8 cellular contexts compared by ENCODE assay signal in genomic region chr17:28710948-28711722, GRCh38. TPM values are rescaled to one million over a fixed set of nuclear protein-coding genes. Genes with fewer than 3 reads are reported as not detected.
A peak's percentile ranks its signal among the peaks of the same experiment; 100 is the strongest.
DNase-seq lines count a peak whose midpoint lies in the region; TF ChIP-seq lines count a peak whose summit lies in the region.

No MANE protein-coding gene starts in this region.

- H3K4me1 Mint-ChIP-seq in activated naive CD8-positive, alpha-beta T cell (ENCODE audit: low read depth): peaks cover 26% of the 10 kb centered on the region
- H3K4me1 Mint-ChIP-seq in glutamatergic neuron (ENCODE audit: low read depth, unreplicated experiment): peaks cover 16% of the 10 kb centered on the region

- intact Hi-C loops in testis (cut with DNase I; ENCODE audit: low total_unique reads): no loop called here

- H3K27ac ChIP-seq in SK-N-MC: peak overlapping the region; percentile 74; the same call in 1 of the 2 replicates
- peak overlapping the region; percentile 76 for H3K27ac ChIP-seq in osteoblast (ENCODE audit: low read depth, low read length)
- H3K27ac ChIP-seq in testis: peak overlapping the region; percentile 82 to 94

- H3K27me3 ChIP-seq in HAP-1 (ENCODE audit: low read depth): no peaks in the 10 kb centered on the region
- no peaks in the 10 kb centered on the region for H3K27me3 ChIP-seq in osteoblast (ENCODE audit: insufficient read depth, low read length)
- no peaks in the 10 kb centered on the region for H3K27me3 ChIP-seq in testis

- in situ Hi-C loops in G401 (cut with HindIII; ENCODE audit: low sequenced_read_pairs): no loop called here
- in situ Hi-C loops in HAP-1 (cut with MboI; ENCODE audit: low sequenced_read_pairs): no loop called here

- H3K27me3 Mint-ChIP-seq in activated naive CD8-positive, alpha-beta T cell: no peaks in the 10 kb centered on the region
- peaks cover 24% of the 10 kb centered on the region for H3K27me3 Mint-ChIP-seq in glutamatergic neuron (ENCODE audit: unreplicated experiment)

- TF ChIP-seq POLR2A in testis (IDR thresholded peaks at IDR 0.05): peak; percentile 7

- H3K9me3 ChIP-seq in HAP-1 (no peaks in the 10 kb centered on the region; the same call in 1 of the 2 replicates), SK-N-MC (ENCODE audit: low read depth, low read length) (no peaks in the 10 kb centered on the region), osteoblast (ENCODE audit: low read depth, low read length) (no peaks in the 10 kb centered on the region), testis (no peaks in the 10 kb centered on the region)

- DNase-seq in G401 (ENCODE audit: low spot score) (peak; percentile 84), HAP-1 (ENCODE audit: low spot score in 2 of 2) (peak; percentile 87 to 96), NAMALWA (ENCODE audit: low spot score) (peak; percentile 90), SK-N-MC (ENCODE audit: low read depth, low spot score) (no peak), glutamatergic neuron (peak; percentile 97), osteoblast (ENCODE audit: insufficient read length, low spot score, missing footprints) (peak; percentile 99), testis (peak; percentile 92)

- H4K20me1 ChIP-seq in osteoblast (ENCODE audit: insufficient read depth, low read length): peaks cover 22% of the 10 kb centered on the region

- H3K36me3 Mint-ChIP-seq in activated naive CD8-positive, alpha-beta T cell: peaks cover 3% of the 10 kb centered on the region
- H3K36me3 Mint-ChIP-seq in glutamatergic neuron (ENCODE audit: unreplicated experiment): peaks cover 4% of the 10 kb centered on the region

- no peaks in the 10 kb centered on the region for H3K9me3 Mint-ChIP-seq in activated naive CD8-positive, alpha-beta T cell (ENCODE audit: low read depth)
- H3K9me3 Mint-ChIP-seq in glutamatergic neuron (ENCODE audit: unreplicated experiment): peaks cover 20% of the 10 kb centered on the region

- H3K36me3 ChIP-seq in HAP-1 (replicated peaks) (no peaks in the 10 kb centered on the region), SK-N-MC (ENCODE audit: insufficient read depth, low read length) (peaks cover 28% of the 10 kb centered on the region; the same call in 1 of the 2 replicates), osteoblast (ENCODE audit: insufficient read depth, low read length) (peaks cover 35% of the 10 kb centered on the region), testis (ENCODE audit: low read depth, missing control alignments) (no peaks in the 10 kb centered on the region)

- 1% methylated on average over 55 to 69 of the region's 69 CpGs for WGBS in testis, 2 donors

- H3K27ac Mint-ChIP-seq in activated naive CD8-positive, alpha-beta T cell: peak overlapping the region; percentile 82
- H3K27ac Mint-ChIP-seq in glutamatergic neuron (ENCODE audit: unreplicated experiment): peak overlapping the region; percentile 100

- H3K9ac ChIP-seq in SK-N-MC (ENCODE audit: insufficient read length): peak overlapping the region; percentile 73

- H3K4me3 ChIP-seq in HAP-1 (peak overlapping the region; percentile 63), SK-N-MC (peak overlapping the region; percentile 81), osteoblast (ENCODE audit: insufficient read depth, low read length) (peak overlapping the region; percentile 77), testis (peak overlapping the region; percentile 64 to 73)

- H3K4me2 ChIP-seq in osteoblast (ENCODE audit: insufficient read depth, low read length): peak overlapping the region; percentile 93

- H2AFZ ChIP-seq in osteoblast (ENCODE audit: low read length): peak overlapping the region; percentile 69

- H3K4me1 ChIP-seq in HAP-1 (peaks cover 25% of the 10 kb centered on the region), osteoblast (ENCODE audit: insufficient read depth, low read length) (peaks cover 27% of the 10 kb centered on the region), testis (peaks cover 21% of the 10 kb centered on the region)

- H3K79me2 ChIP-seq in osteoblast (ENCODE audit: insufficient read depth, low read length): peaks cover 14% of the 10 kb centered on the region

- peak overlapping the region; percentile 88 for H3K4me3 Mint-ChIP-seq in activated naive CD8-positive, alpha-beta T cell
- H3K4me3 Mint-ChIP-seq in glutamatergic neuron (ENCODE audit: unreplicated experiment): peak overlapping the region; percentile 94

- no peak for TF ChIP-seq CTCF in glutamatergic neuron (IDR thresholded peaks at IDR 0.05; ENCODE audit: partially characterized antibody, unreplicated experiment)
- TF ChIP-seq CTCF in osteoblast (IDR thresholded peaks at IDR 0.05; ENCODE audit: extremely low read depth, low read depth, low read length): no peak
- no peak for TF ChIP-seq CTCF in testis (IDR thresholded peaks at IDR 0.05)

RNA-seq across cellular contexts. Expression of gene PROCA1, which starts 0.6 kb away (rescaled TPM):
- 2.4 and 17.2 TPM in 2 replicates for total RNA-seq in G401 (2014; rRNA removed; shearing (Covaris generic))
- total RNA-seq in glutamatergic neuron (ENCODE audit: unreplicated experiment): 36.5 TPM
- total RNA-seq in osteoblast: 0.36 and 0.88 TPM in 2 replicates
- 100 to 1,000 TPM in 1 of 2 donors, 10 to 100 TPM in 1; 90.2 to 322 TPM for total RNA-seq in testis
- polyA plus RNA-seq in testis (ENCODE audit: insufficient read depth, low read depth, low replicate concordance): 286 TPM

RNA-seq across cellular contexts. Expression of gene RAB34, which starts 6.5 kb away (rescaled TPM):
- total RNA-seq in G401 (2014; rRNA removed; shearing (Covaris generic)): 373 TPM in 2 replicates
- 54.3 TPM for total RNA-seq in glutamatergic neuron (ENCODE audit: unreplicated experiment)
- total RNA-seq in osteoblast: 176 and 186 TPM in 2 replicates
- 10 to 100 TPM; 30.4 to 47.3 TPM for total RNA-seq in testis
- polyA plus RNA-seq in testis (ENCODE audit: insufficient read depth, low read depth, low replicate concordance): 42.1 TPM

RNA-seq across cellular contexts. Expression of gene RPL23A, which starts 8.7 kb away (rescaled TPM):
- total RNA-seq in G401 (2014; rRNA removed; shearing (Covaris generic)): 1,133 and 1,289 TPM in 2 replicates
- total RNA-seq in glutamatergic neuron (ENCODE audit: unreplicated experiment) (627 TPM), osteoblast (428 and 494 TPM in 2 replicates), testis (100 to 1,000 TPM; 200 to 343 TPM)
- polyA plus RNA-seq in testis (ENCODE audit: insufficient read depth, low read depth, low replicate concordance): 757 TPM

RNA-seq across cellular contexts. Expression of gene TLCD1, which starts 14.9 kb away (rescaled TPM):
- 9.2 and 12.1 TPM in 2 replicates for total RNA-seq in G401 (2014; rRNA removed; shearing (Covaris generic))
- total RNA-seq in glutamatergic neuron (ENCODE audit: unreplicated experiment): 8.2 TPM
- total RNA-seq in osteoblast: 3.2 and 4.0 TPM in 2 replicates
- total RNA-seq in testis: 1 to 10 TPM; 4.2 to 8.6 TPM
- 18.0 TPM for polyA plus RNA-seq in testis (ENCODE audit: insufficient read depth, low read depth, low replicate concordance)

RNA-seq across cellular contexts. Expression of gene NEK8, which starts 17.5 kb away (rescaled TPM):
- 10.2 and 15.1 TPM in 2 replicates for total RNA-seq in G401 (2014; rRNA removed; shearing (Covaris generic))
- total RNA-seq in glutamatergic neuron (ENCODE audit: unreplicated experiment) (5.9 TPM), osteoblast (6.2 and 7.2 TPM in 2 replicates), testis (10 to 100 TPM; 10.1 to 10.7 TPM)
- 7.3 TPM for polyA plus RNA-seq in testis (ENCODE audit: insufficient read depth, low read depth, low replicate concordance)
